ENCODE assay signal across 20 cellular contexts in the genomic region with DNA sequence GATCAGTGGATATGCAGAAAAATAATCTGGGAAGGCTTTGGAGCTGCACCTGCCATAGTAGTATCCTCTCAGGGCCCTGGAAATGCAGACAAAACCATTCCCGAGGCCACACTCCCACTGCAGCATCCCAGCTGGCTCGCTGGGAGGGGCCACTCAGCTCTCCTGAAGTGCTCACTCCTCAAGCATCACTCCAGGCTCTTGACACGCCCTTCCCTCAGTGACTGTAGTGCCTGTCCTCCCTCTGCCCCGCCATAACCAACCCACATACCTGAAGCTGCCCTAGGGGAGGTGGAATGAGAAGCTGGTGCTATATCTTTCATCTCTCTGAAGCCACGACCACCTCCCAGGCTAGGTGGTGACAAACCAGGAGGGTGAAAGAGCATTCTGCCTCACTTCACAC. TPM values are rescaled to one million over a fixed set of nuclear protein-coding genes. Genes with fewer than 3 reads are reported as not detected.
A peak's percentile ranks its signal among the peaks of the same experiment; 100 is the strongest.
DNase-seq lines count a peak whose midpoint lies in the region; ATAC-seq and TF ChIP-seq lines count a peak whose summit lies in the region.
"Had no signal": no experiment of that assay in that cellular context is flagged by ENCODE, and none has a peak within 500 bp of the region (broad histone marks: within the 10 kb centered on the region; RNA-seq: fewer than 3 reads in every experiment).

No MANE protein-coding gene starts in this region.

- no peak for TF ChIP-seq POLR2A in upper lobe of left lung (IDR thresholded peaks at IDR 0.05)

- no peak for TF ChIP-seq CTCF in upper lobe of left lung (IDR thresholded peaks at IDR 0.05)

- POLR2A ChIA-PET in HEK293T (lab: Yijun Ruan, JAX): interaction anchor here (1.7 kb wide), 1 partner anchor 14 kb away, joined by 4 read pairs; no protein-coding TSS in a partner anchor

- CTCF ChIA-PET in HEK293T (lab: Yijun Ruan, JAX): no interaction called here

- DNase-seq in NCI-H1105 treated with DMSO at 0.1 percent for 48 hours (lab: John Stamatoyannopoulos, UW): peak; percentile 30
- no peak for DNase-seq in NCI-H1105 (lab: John Stamatoyannopoulos, UW)
- DNase-seq in NCI-H2107 (lab: John Stamatoyannopoulos, UW): peak; percentile 58
- peak; percentile 72 to 87 for DNase-seq in NCI-H524 (lab: John Stamatoyannopoulos, UW)
- DNase-seq in upper lobe of left lung: peak in 1 of 2 donors; percentile 74
- no peak for DNase-seq in HEK293T (ENCODE audit: extremely low spot score)
- no peak for DNase-seq in HT-29 (ENCODE audit: low spot score)
- DNase-seq in HuH-7.5 (ENCODE audit: low spot score): no peak
- DNase-seq: COR-L47, DND-41, GDM1, GOT3, MG63, NCI-H1436 treated with DMSO at 0.1 percent for 48 hours, SK-N-SH had no signal

- H3K4me1 ChIP-seq in upper lobe of left lung: peaks cover 14 to 20% (median 19%) of the 10 kb centered on the region in 4 donors
- H3K4me1 ChIP-seq: BLaER1 treated with 17β-estradiol and CSF1 and Interleukin-3, amounts not matched to agents 10 nM and 100 nM had no signal

- peak; percentile 14 to 72 for ATAC-seq in upper lobe of left lung (ENCODE audit: low FRiP score in 2 of 2)
- ATAC-seq: HepG2, Panc1, Right ventricle myocardium inferior had no signal

- H3K4me3 ChIP-seq in upper lobe of left lung: no peak overlapping the region
- H3K4me3 ChIP-seq: BLaER1 treated with 17β-estradiol and CSF1 and Interleukin-3, amounts not matched to agents 10 nM and 100 nM; MG63 had no signal

- no peak overlapping the region for H3K27ac ChIP-seq in upper lobe of left lung
- H3K27ac ChIP-seq: BLaER1 treated with 17β-estradiol and CSF1 and Interleukin-3, amounts not matched to agents 10 nM and 100 nM had no signal

- H3K9me3 ChIP-seq in upper lobe of left lung: no peaks in the 10 kb centered on the region
- H3K9me3 ChIP-seq: BLaER1 treated with 17β-estradiol and CSF1 and Interleukin-3, amounts not matched to agents 10 nM and 100 nM; MG63; SK-N-SH had no signal

- 74 to 75% methylated on average over 4 to 5 of the region's 5 CpGs for WGBS in upper lobe of left lung, 2 donors

- peaks cover 0 to 28% (median 17%) of the 10 kb centered on the region in 4 donors for H3K27me3 ChIP-seq in upper lobe of left lung

- TF ChIP-seq EP300 in upper lobe of left lung (IDR thresholded peaks at IDR 0.05): no peak

- H3K36me3 ChIP-seq in upper lobe of left lung: no peaks in the 10 kb centered on the region
- H3K36me3 ChIP-seq: BLaER1 treated with 17β-estradiol and CSF1 and Interleukin-3, amounts not matched to agents 10 nM and 100 nM; MG63 had no signal

TF ChIP-seq in HEK293T, 16 proteins besides CTCF, POLR2A, EP300 and RAD21:
- TF ChIP-seq FOXM1 (IDR thresholded peaks at IDR 0.05; ENCODE audit: borderline replicate concordance) (no peak), TARDBP (IDR thresholded peaks at IDR 0.05) (no peak), SUZ12 (IDR thresholded peaks at IDR 0.05) (no peak)

RNA-seq across cellular contexts. Expression of a gene that starts 4.8 kb away (rescaled TPM):
- total RNA-seq in upper lobe of left lung: 1 to 10 TPM in 3 of 6 donors, under 1 TPM in 3; 0.30 to 3.1 (median 1.3) TPM
- 0.31 TPM in 1 of 2 replicates, not detected in the other for total RNA-seq in HT-29 (2014; rRNA removed; shearing (Covaris generic))
- total RNA-seq: A172 had no signal

RNA-seq across cellular contexts. Expression of a gene that starts 32.3 kb away (rescaled TPM):
- total RNA-seq in upper lobe of left lung: 1 to 10 TPM in 4 of 6 donors, under 1 TPM in 2; 0.15 to 4.5 (median 2.4) TPM
- 2.4 and 6.1 TPM in 2 replicates for total RNA-seq in HT-29 (2014; rRNA removed; shearing (Covaris generic))
- total RNA-seq: A172 had no signal

Comparison
In these comparisons a context has a peak if more than half of its experiments do, and no peak if none do; other contexts are left out.
1. DNase-seq: peak in NCI-H1105 treated with DMSO at 0.1 percent for 48 hours (single experiment), NCI-H2107 (single experiment) and NCI-H524 (2 of 2); none in NCI-H1105 (single experiment), HEK293T (single experiment), HT-29 (single experiment) and HuH-7.5 (single experiment).